25 cellular contexts compared by ENCODE assay signal in the genomic region with DNA sequence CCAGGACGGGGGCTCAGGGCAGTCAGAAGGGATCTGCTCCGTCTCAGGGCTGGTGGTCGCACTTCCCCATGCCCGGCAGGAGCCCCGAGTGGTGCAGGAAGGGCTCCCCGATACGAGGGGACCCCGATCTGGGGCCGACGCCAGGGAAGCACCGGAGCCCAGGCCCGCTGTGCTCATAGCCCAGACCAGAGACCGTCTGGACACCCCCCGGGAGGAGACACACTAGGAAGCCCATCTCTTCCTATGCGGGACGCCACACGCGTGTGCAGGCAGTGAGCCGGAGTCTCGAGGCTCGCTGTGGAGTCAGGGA.
"Had no signal": no experiment of that assay in that cellular context is flagged by ENCODE, and none has a peak within 500 bp of the region (broad histone marks: within the 10 kb centered on the region; RNA-seq: fewer than 3 reads in every experiment).

No MANE protein-coding gene starts in this region.

- H3K27me3 Mint-ChIP-seq: naive B cell; stimulated activated memory B cell treated with anti-CD40 and anti-IgM and Interleukin-4, amounts not matched to agents 10 μg/mL and 1 μg/mL and 100 μg/mL, for 72 hours; stimulated activated naive CD8-positive, alpha-beta T cell treated with anti-CD3 and anti-CD28 coated beads, Interleukin-15, amount 100 ng/mL, for 72 hours had no signal

- H3K4me3 Mint-ChIP-seq: mesothelial cell of epicardium; naive B cell; natural killer cell; nephron progenitor cell; neural progenitor cell; stimulated activated memory B cell treated with anti-CD40 and anti-IgM and Interleukin-4, amounts not matched to agents 10 μg/mL and 1 μg/mL and 100 μg/mL, for 72 hours; stimulated activated naive CD8-positive, alpha-beta T cell treated with anti-CD3 and anti-CD28 coated beads, Interleukin-15, amount 100 ng/mL, for 72 hours had no signal

- H3K27me3 ChIP-seq: neural progenitor cell, pancreas, sigmoid colon, spleen, transverse colon, upper lobe of right lung had no signal

- FAIRE-seq: keratinocyte, pancreas, small intestine, urothelium cell line had no signal

- H3K4me3 ChIP-seq: left ventricle myocardium inferior, lung, neural progenitor cell, pancreas, prostate gland, sigmoid colon, spleen, transverse colon, upper lobe of right lung had no signal

- H3K9ac ChIP-seq: neural progenitor cell had no signal

- H3K9me3 Mint-ChIP-seq: mesothelial cell of epicardium, natural killer cell, nephron progenitor cell, neural progenitor cell had no signal

- H3K36me3 ChIP-seq: left ventricle myocardium inferior, neural progenitor cell, pancreas, prostate gland, sigmoid colon, transverse colon, upper lobe of right lung had no signal

- ATAC-seq: natural killer cell; pancreas; stimulated activated memory B cell treated with anti-CD40 and anti-IgM and Interleukin-4, amounts not matched to agents 10 μg/mL and 1 μg/mL and 100 μg/mL, for 72 hours; stimulated activated naive CD8-positive, alpha-beta T cell treated with anti-CD3 and anti-CD28 coated beads, Interleukin-15, amount 100 ng/mL, for 72 hours; upper lobe of right lung had no signal

- H3K4me1 ChIP-seq: neural progenitor cell, prostate gland, sigmoid colon, upper lobe of right lung had no signal

- H3K4me1 Mint-ChIP-seq: naive B cell; stimulated activated memory B cell treated with anti-CD40 and anti-IgM and Interleukin-4, amounts not matched to agents 10 μg/mL and 1 μg/mL and 100 μg/mL, for 72 hours had no signal

- H3K27ac ChIP-seq: left ventricle myocardium inferior, neural progenitor cell, pancreas, prostate gland, sigmoid colon, transverse colon, upper lobe of right lung had no signal

- H3K36me3 Mint-ChIP-seq: naive B cell, natural killer cell, neural progenitor cell had no signal

- H3K9me3 ChIP-seq: pancreas, prostate gland, sigmoid colon, transverse colon, upper lobe of right lung had no signal

- DNase-seq: hippocampal formation; left ventricle myocardium inferior; mesendoderm; naive B cell; natural killer cell; nephron progenitor cell; posterior cingulate gyrus; retina; sigmoid colon; small intestine; spleen; stimulated activated CD4-positive, alpha-beta T cell treated with anti-CD3 and anti-CD28 coated beads, Interleukin-4, amount 100 ng/mL, for 24 hours; stimulated activated naive CD4-positive, alpha-beta T cell treated with Interleukin-2 at 50 U/mL for 16 hours; stimulated activated naive CD8-positive, alpha-beta T cell treated with anti-CD3 and anti-CD28 coated beads, Interleukin-15, amount 100 ng/mL, for 72 hours; substantia nigra; transverse colon; upper lobe of right lung had no signal

- H3K27ac Mint-ChIP-seq: mesothelial cell of epicardium; naive B cell; natural killer cell; stimulated activated memory B cell treated with anti-CD40 and anti-IgM and Interleukin-4, amounts not matched to agents 10 μg/mL and 1 μg/mL and 100 μg/mL, for 72 hours; stimulated activated naive CD8-positive, alpha-beta T cell treated with anti-CD3 and anti-CD28 coated beads, Interleukin-15, amount 100 ng/mL, for 72 hours had no signal
